In genomic region chr2:39119732-39120520, GRCh38 we compare ENCODE assay signal across 1 cellular context.
A peak's percentile ranks its signal among the peaks of the same experiment; 100 is the strongest.
TF ChIP-seq lines count a peak whose summit lies in the region.

No MANE protein-coding gene starts in this region.

TF ChIP-seq in K562, 482 proteins besides CTCF, POLR2A, EP300 and RAD21 (continued from another document):
- TF ChIP-seq E2F6 (IDR thresholded peaks at IDR 0.05; ENCODE audit: borderline replicate concordance in 1 of 2, extremely low read depth in 1 of 2, insufficient read depth in 1 of 2, insufficient read length in 1 of 2, low read depth in 1 of 2, low read length in 1 of 2, poor library complexity in 1 of 2, severe bottlenecking in 1 of 2) = peak in 1 of 2 experiments; percentile 41
- TF ChIP-seq TRIM28 (IDR thresholded peaks at IDR 0.05) = no peak
- TF ChIP-seq TBP (optimal IDR thresholded peaks at IDR 0.05; ENCODE audit: low read depth, low read length) = no peak
- TF ChIP-seq DEAF1 (CRISPR knock-in tag; IDR thresholded peaks at IDR 0.05) = 0 out of 2 replicates have a peak, but pooled peaks have one; percentile 16
- peak in 1 of 2 experiments; percentile 53; a peak in 1 of 4 replicates for TF ChIP-seq SIN3A (IDR thresholded peaks at IDR 0.05; ENCODE audit: borderline replicate concordance in 2 of 2, control insufficient read depth in 1 of 2, low read depth in 2 of 2, low read length in 2 of 2)
- TF ChIP-seq U2AF1 (optimal IDR thresholded peaks at IDR 0.05; ENCODE audit: low read depth, low read length) = no peak
- no peak for TF ChIP-seq CREM (IDR thresholded peaks at IDR 0.05; ENCODE audit: low read depth)
- no peak for TF ChIP-seq ATF1 (CRISPR knock-in tag; IDR thresholded peaks at IDR 0.05)
- TF ChIP-seq ATF1 (tag; IDR thresholded peaks at IDR 0.05) = peak; percentile 26; the same call in 1 of the 2 replicates
- 0 out of 2 replicates have a peak, but pooled peaks have one; percentile 37 for TF ChIP-seq ATF6 (CRISPR knock-in tag; IDR thresholded peaks at IDR 0.05)
- no peak for TF ChIP-seq KLF13 (tag; IDR thresholded peaks at IDR 0.05; ENCODE audit: borderline replicate concordance, low read depth)
- TF ChIP-seq BRD4 (IDR thresholded peaks at IDR 0.05) = no peak
- 0 out of 2 replicates have a peak, but pooled peaks have one; percentile 69 for TF ChIP-seq TGIF2 (CRISPR knock-in tag; IDR thresholded peaks at IDR 0.05)
- TF ChIP-seq SNAPC5 (CRISPR knock-in tag; IDR thresholded peaks at IDR 0.05) = no peak
- TF ChIP-seq TBL1XR1 (IDR thresholded peaks at IDR 0.05; ENCODE audit: low read length in 2 of 2) = no peak
- no peak for TF ChIP-seq WHSC1 (IDR thresholded peaks at IDR 0.05; ENCODE audit: low read length)
- TF ChIP-seq MTA3 (IDR thresholded peaks at IDR 0.05; ENCODE audit: borderline replicate concordance) = peak; percentile 54; the same call in 1 of the 2 replicates
- no peak for TF ChIP-seq ARID3A (IDR thresholded peaks at IDR 0.05; ENCODE audit: borderline replicate concordance, low read depth, low read length)
- TF ChIP-seq HNRNPLL (IDR thresholded peaks at IDR 0.05; ENCODE audit: low read depth, low read length, poor library complexity, severe bottlenecking) = peak; percentile 63
- TF ChIP-seq ZNF143 (CRISPR knock-in tag; IDR thresholded peaks at IDR 0.05) = no peak
- TF ChIP-seq E4F1 (CRISPR knock-in tag; IDR thresholded peaks at IDR 0.05; ENCODE audit: borderline replicate concordance) = no peak
- TF ChIP-seq ETV5 (CRISPR knock-in tag; IDR thresholded peaks at IDR 0.05; ENCODE audit: low read depth) = 0 out of 2 replicates have a peak, but pooled peaks have one; percentile 42
- TF ChIP-seq NONO (IDR thresholded peaks at IDR 0.05; ENCODE audit: low read depth in 2 of 2, low read length in 1 of 2) = no peak; a peak in 1 of 4 replicates
- peak; percentile 52 for TF ChIP-seq RBBP5 (IDR thresholded peaks at IDR 0.05; ENCODE audit: borderline replicate concordance, insufficient read depth, low read length, poor library complexity, severe bottlenecking)
- TF ChIP-seq CBX2 (IDR thresholded peaks at IDR 0.05; ENCODE audit: insufficient read depth, low read length, poor library complexity, severe bottlenecking) = no peak
- no peak for TF ChIP-seq RFX1 (IDR thresholded peaks at IDR 0.05)
- TF ChIP-seq ZBTB17 (CRISPR knock-in tag; IDR thresholded peaks at IDR 0.05) = peak; percentile 62
- peak; percentile 21; the same call in 1 of the 2 replicates for TF ChIP-seq MAX (CRISPR knock-in tag; IDR thresholded peaks at IDR 0.05)
- no peak for TF ChIP-seq DNMT1 (IDR thresholded peaks at IDR 0.05)
- TF ChIP-seq TCFL5 (CRISPR knock-in tag; conservative IDR thresholded peaks at IDR 0.05) = no peak
- peak; percentile 50 for TF ChIP-seq CCNT2 (IDR thresholded peaks at IDR 0.05; ENCODE audit: borderline replicate concordance, extremely low read depth, insufficient read length, low read depth, low read length)
- TF ChIP-seq ZNF121 (CRISPR knock-in tag; conservative IDR thresholded peaks at IDR 0.05) = no peak
- TF ChIP-seq E2F3 (CRISPR knock-in tag; IDR thresholded peaks at IDR 0.05) = peak; percentile 48; the same call in 1 of the 2 replicates
